Comparison of ENCODE assay signal across 17 cellular contexts in genomic region chr3:13167064-13167743, GRCh38.
DNase-seq lines count a peak whose midpoint lies in the region; ATAC-seq, FAIRE-seq and TF ChIP-seq lines count a peak whose summit lies in the region.
"Had no signal": no experiment of that assay in that cellular context is flagged by ENCODE, and none has a peak within 500 bp of the region (broad histone marks: within the 10 kb centered on the region; RNA-seq: fewer than 3 reads in every experiment).

No MANE protein-coding gene starts in this region.

- no TSS peak for BruUV-seq in GM12878 (replicated peaks; lab: Mats Ljungman, UMichigan)

- H3K9me3 ChIP-seq in BLaER1 (peaks cover 5% of the 10 kb centered on the region), GM12878 (replicated peaks; ENCODE audit: control insufficient read depth, insufficient read depth, low read length) (no peaks in the 10 kb centered on the region), kidney (ENCODE audit: control insufficient read depth in 1 of 2, low read length in 2 of 2) (no peaks in the 10 kb centered on the region), sigmoid colon (no peaks in the 10 kb centered on the region), prostate gland (no peaks in the 10 kb centered on the region)

- H3K4me2 ChIP-seq in BLaER1, result 0 out of 2 replicates have a peak overlapping the region, but pooled peaks have one; percentile 1
- no peak overlapping the region for H3K4me2 ChIP-seq in GM12878 (ENCODE audit: control insufficient read depth, insufficient read depth)

- H3K27ac ChIP-seq in BLaER1, result no peak overlapping the region
- H3K27ac ChIP-seq in GM12878 (ENCODE audit: control insufficient read depth, insufficient read depth), result no peak overlapping the region
- no peak overlapping the region for H3K27ac ChIP-seq in kidney (ENCODE audit: low read depth in 2 of 2, low read length in 2 of 2)
- H3K27ac ChIP-seq in sigmoid colon, result no peak overlapping the region
- H3K27ac ChIP-seq in prostate gland, result no peak overlapping the region

- ATAC-seq in GM12878, result no peak
- ATAC-seq in GM18861 (IDR thresholded peaks at IDR 0.05; ENCODE audit: unreplicated experiment), result no peak

- no peak for TF ChIP-seq EP300 in GM12878 (IDR thresholded peaks at IDR 0.05; ENCODE audit: borderline replicate concordance in 1 of 2, control insufficient read depth in 1 of 2, low read depth in 2 of 2, low read length in 2 of 2)
- TF ChIP-seq EP300 in sigmoid colon (IDR thresholded peaks at IDR 0.05), result no peak

- no peak for DNase-seq in GM12878 (ENCODE audit: low read depth, low spot score)
- peak; percentile 58 for DNase-seq in kidney
- peak; percentile 32 for DNase-seq in sigmoid colon
- no peak for DNase-seq in prostate gland (ENCODE audit: low spot score)
- no peak for DNase-seq in NCI-H1417 treated with DMSO at 0.1 percent for 48 hours (lab: John Stamatoyannopoulos, UW)
- DNase-seq in superior temporal gyrus (ENCODE audit: extremely low spot score), result no peak
- DNase-seq: 8988T; AML-193; CD4-positive, alpha-beta T cell; DMS79; GOT3; H9 had no signal

- H3K36me3 ChIP-seq in BLaER1 (no peaks in the 10 kb centered on the region), GM12878 (ENCODE audit: control insufficient read depth in 2 of 2, insufficient read depth in 2 of 2, low read length in 1 of 2) (no peaks in the 10 kb centered on the region), kidney (ENCODE audit: control insufficient read depth in 1 of 2, insufficient read depth in 2 of 2, low read length in 2 of 2) (no peaks in the 10 kb centered on the region), sigmoid colon (no peaks in the 10 kb centered on the region), prostate gland (no peaks in the 10 kb centered on the region)

- peaks cover 82% of the 10 kb centered on the region for H3K4me1 ChIP-seq in BLaER1
- no peaks in the 10 kb centered on the region for H3K4me1 ChIP-seq in GM12878 (ENCODE audit: control insufficient read depth, insufficient read depth, low read length)
- H3K4me1 ChIP-seq in kidney (ENCODE audit: control insufficient read depth in 1 of 2, insufficient read depth in 1 of 2, low read depth in 1 of 2, low read length in 2 of 2), result no peaks in the 10 kb centered on the region
- no peaks in the 10 kb centered on the region for H3K4me1 ChIP-seq in sigmoid colon
- H3K4me1 ChIP-seq in prostate gland (replicated peaks), result no peaks in the 10 kb centered on the region

- SMC1A ChIA-PET in GM12878 (lab: Charles Lee; ENCODE audit: uncharacterized antibody, unreplicated experiment), result no interaction called here

- H3K27me3 ChIP-seq in BLaER1 (no peaks in the 10 kb centered on the region), GM12878 (replicated peaks in 1 of 2; ENCODE audit: control insufficient read depth in 2 of 2, insufficient read depth in 2 of 2, low read length in 1 of 2) (no peaks in the 10 kb centered on the region; a peak in 2 of 4 replicates), sigmoid colon (no peaks in the 10 kb centered on the region), prostate gland (replicated peaks; ENCODE audit: insufficient read depth) (no peaks in the 10 kb centered on the region)

- WGBS in GM12878 (ENCODE audit: insufficient coverage, insufficient replicate concordance, low lambda C conversion rate, missing lambda C conversion rate), result 19% methylated on average over 11 of the region's 11 CpGs
- 70 to 85% methylated on average over 11 of the region's 11 CpGs for WGBS in sigmoid colon, 2 donors
- WGBS in prostate gland, result 83% methylated on average over 11 of the region's 11 CpGs

- no peak overlapping the region for H2AFZ ChIP-seq in GM12878 (ENCODE audit: control insufficient read depth, low read depth, low read length)

- TF ChIP-seq CTCF in GM12878 (IDR thresholded peaks at IDR 0.05 in 2 of 3, conservative IDR thresholded peaks at IDR 0.05 in 1 of 3; ENCODE audit: control insufficient read depth in 2 of 3, extremely low read depth in 1 of 3, insufficient read depth in 1 of 3, low read depth in 3 of 3, low read length in 3 of 3) (no peak), kidney (IDR thresholded peaks at IDR 0.05; ENCODE audit: borderline replicate concordance, extremely low read depth, insufficient read depth) (no peak), sigmoid colon (IDR thresholded peaks at IDR 0.05) (no peak), prostate gland (IDR thresholded peaks at IDR 0.05) (no peak)

- H3K4me3 ChIP-seq in BLaER1, result no peak overlapping the region
- H3K4me3 ChIP-seq in GM12878, result no peak overlapping the region
- H3K4me3 ChIP-seq in kidney (ENCODE audit: low read length in 2 of 2), result no peak overlapping the region
- no peak overlapping the region for H3K4me3 ChIP-seq in sigmoid colon
- H3K4me3 ChIP-seq in prostate gland, result no peak overlapping the region

- intact Hi-C loops in GM12878 (cut with micrococcal nuclease; ENCODE audit: unreplicated experiment), result no loop called here
- intact Hi-C loops in kidney (cut with DNase I), result no loop called here
- intact Hi-C loops in sigmoid colon (cut with DNase I), result no loop called here
- intact Hi-C loops in prostate gland (cut with DNase I), result no loop called here

- POLR2A ChIA-PET in GM12878 (lab: Charles Lee), result no interaction called here

- CTCF ChIA-PET in GM12878 (lab: Yijun Ruan, JAX), result interaction anchor here (1.2 to 1.4 kb wide), 2 partner anchors 75 to 285 kb away, joined by 4 to 5 read pairs; no protein-coding TSS in a partner anchor

- TF ChIP-seq RAD21 in GM12878 (IDR thresholded peaks at IDR 0.05; ENCODE audit: insufficient read depth, low read depth, low read length), result no peak

- H4K20me1 ChIP-seq in BLaER1 (no peaks in the 10 kb centered on the region), GM12878 (ENCODE audit: control insufficient read depth, insufficient read depth) (no peaks in the 10 kb centered on the region; the same call in 1 of the 2 replicates)

- in situ Hi-C loops in GM12878 (cut with MboI), result no loop called here

- no peak for FAIRE-seq in GM12878 (lab: Jason Lieb, UNC)
- no peak for FAIRE-seq in kidney (lab: Jason Lieb, UNC)
- FAIRE-seq: G401.6, GM12892, GM19239 had no signal

- TF ChIP-seq POLR2A in GM12878 (IDR thresholded peaks at IDR 0.05; ENCODE audit: low read depth, low read length), result no peak
- TF ChIP-seq POLR2A in sigmoid colon (IDR thresholded peaks at IDR 0.05), result no peak
- no peak for TF ChIP-seq POLR2A in prostate gland (IDR thresholded peaks at IDR 0.05)

- H3K9ac ChIP-seq in BLaER1 (no peak overlapping the region), GM12878 (ENCODE audit: control insufficient read depth, insufficient read depth, low read length) (no peak overlapping the region), kidney (ENCODE audit: low read length in 2 of 2) (no peak overlapping the region)

- no peaks in the 10 kb centered on the region for H3K79me2 ChIP-seq in GM12878 (ENCODE audit: control insufficient read depth, insufficient read depth, low read length)

- RAD21 ChIA-PET in GM12878 (lab: Charles Lee; ENCODE audit: unreplicated experiment), result interaction anchor here (1.6 kb wide), 1 partner anchor 75 kb away, joined by 5 read pairs; no protein-coding TSS in a partner anchor

TF ChIP-seq in GM12878, 131 proteins besides CTCF, POLR2A, EP300 and RAD21:
- TF ChIP-seq SKIL (IDR thresholded peaks at IDR 0.05; ENCODE audit: low read depth, poor library complexity, severe bottlenecking) (no peak), BCL3 (IDR thresholded peaks at IDR 0.05; ENCODE audit: borderline replicate concordance, insufficient read depth, low read depth, low read length, poor library complexity, severe bottlenecking) (peak; percentile 52)
TF ChIP-seq in GM12878: peak in this region for 1.

Comparison
In these comparisons a context has a peak if more than half of its experiments do, and no peak if none do; other contexts are left out.
1. DNase-seq: peak in kidney (single experiment) and sigmoid colon (single experiment); none in GM12878 (single experiment), prostate gland (single experiment), NCI-H1417 treated with DMSO at 0.1 percent for 48 hours (single experiment) and superior temporal gyrus (single experiment).